Comparison of ENCODE assay signal across 12 cellular contexts in genomic region chr15:57403007-57403406, GRCh38. TPM values are rescaled to one million over a fixed set of nuclear protein-coding genes. Genes with fewer than 3 reads are reported as not detected.
"Had no signal": no experiment of that assay in that cellular context is flagged by ENCODE, and none has a peak within 500 bp of the region (broad histone marks: within the 10 kb centered on the region; RNA-seq: fewer than 3 reads in every experiment).

No MANE protein-coding gene starts in this region.

- H3K36me3 Mint-ChIP-seq: stimulated activated effector memory CD8-positive, alpha-beta T cell treated with anti-CD3 and anti-CD28 coated beads, Interleukin-12 subunit alpha, Interleukin-12 subunit beta, amount 100 ng/mL, for 72 hours had no signal

- H3K27ac Mint-ChIP-seq: activated T-helper 2 cell treated with anti-CD3 and anti-CD28 coated beads, Interferon-gamma antibody, Interleukin-2, Interleukin-4, amounts not matched to agents 10 μg/mL and 5 μg/mL and 100 μg/mL, durations not matched to agents 14 hours and 24 hours and 36 hours; stimulated activated effector memory CD8-positive, alpha-beta T cell treated with anti-CD3 and anti-CD28 coated beads, Interleukin-12 subunit alpha, Interleukin-12 subunit beta, amount 100 ng/mL, for 72 hours had no signal

- H3K4me1 Mint-ChIP-seq: stimulated activated effector memory CD8-positive, alpha-beta T cell treated with anti-CD3 and anti-CD28 coated beads, Interleukin-12 subunit alpha, Interleukin-12 subunit beta, amount 100 ng/mL, for 72 hours had no signal

- H3K4me3 ChIP-seq: adrenal gland, body of pancreas, dorsolateral prefrontal cortex, smooth muscle cell, thyroid gland had no signal

- H3K9me3 Mint-ChIP-seq: activated T-helper 2 cell treated with anti-CD3 and anti-CD28 coated beads, Interferon-gamma antibody, Interleukin-2, Interleukin-4, amounts not matched to agents 10 μg/mL and 5 μg/mL and 100 μg/mL, durations not matched to agents 14 hours and 24 hours and 36 hours; neural crest cell; stimulated activated effector memory CD8-positive, alpha-beta T cell treated with anti-CD3 and anti-CD28 coated beads, Interleukin-12 subunit alpha, Interleukin-12 subunit beta, amount 100 ng/mL, for 72 hours had no signal

- DNase-seq: activated naive CD4-positive, alpha-beta T cell treated with anti-CD3 and anti-CD28 coated beads, Interleukin-2, amount 50 U/mL, for 16 hours; adrenal gland; body of pancreas; dorsolateral prefrontal cortex; foreskin keratinocyte; T-helper 2 cell; thyroid gland had no signal

- ATAC-seq: activated CD4-positive, CD25-positive, alpha-beta regulatory T cell treated with anti-CD3 and anti-CD28 coated beads, Interleukin-2, amount 50 U/mL, for 24 hours; body of pancreas; foreskin keratinocyte; stimulated activated effector memory CD8-positive, alpha-beta T cell treated with anti-CD3 and anti-CD28 coated beads, Interleukin-12 subunit alpha, Interleukin-12 subunit beta, amount 100 ng/mL, for 72 hours had no signal

- H3K4me3 Mint-ChIP-seq: neural crest cell; stimulated activated effector memory CD8-positive, alpha-beta T cell treated with anti-CD3 and anti-CD28 coated beads, Interleukin-12 subunit alpha, Interleukin-12 subunit beta, amount 100 ng/mL, for 72 hours had no signal

RNA-seq across cellular contexts. Expression of gene CGNL1, which starts 26.7 kb away (rescaled TPM):
- total RNA-seq: activated T-helper 2 cell treated with anti-CD3 and anti-CD28 coated beads, Interferon-gamma antibody, Interleukin-2, Interleukin-4, amounts not matched to agents 10 μg/mL and 5 μg/mL and 100 μg/mL, durations not matched to agents 14 hours and 24 hours and 36 hours had no signal
